In the genomic region with DNA sequence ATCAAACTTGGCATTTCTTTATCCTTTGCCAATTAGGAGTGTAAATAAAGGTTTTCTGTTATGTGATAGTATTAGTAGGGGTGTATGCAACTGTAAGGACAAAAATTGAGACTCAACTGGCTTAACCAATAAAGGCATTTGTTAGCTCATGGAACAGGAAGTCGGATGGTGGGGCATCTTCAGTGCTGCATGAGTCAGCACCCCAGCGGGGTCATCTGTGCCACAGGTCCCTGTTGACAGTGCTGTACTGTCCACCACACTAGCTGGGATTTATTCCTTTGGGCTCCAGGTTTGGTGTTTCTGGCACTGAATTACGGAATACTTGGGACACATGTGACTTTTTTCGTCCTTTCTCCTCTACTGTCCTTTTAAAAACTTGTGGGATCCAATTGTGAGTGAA, we compare ENCODE assay signal across 13 cellular contexts.
A peak's percentile ranks its signal among the peaks of the same experiment; 100 is the strongest.
DNase-seq lines count a peak whose midpoint lies in the region; ATAC-seq and TF ChIP-seq lines count a peak whose summit lies in the region.
"Had no signal": no experiment of that assay in that cellular context is flagged by ENCODE, and none has a peak within 500 bp of the region (broad histone marks: within the 10 kb centered on the region; RNA-seq: fewer than 3 reads in every experiment).

No MANE protein-coding gene starts in this region.

- ATAC-seq in lower lobe of right lung, result peak; percentile 33 to 62
- no peak for ATAC-seq in activated CD8-positive, alpha-beta memory T cell treated with anti-CD3 and anti-CD28 coated beads, Interleukin-2, amount 10 ng/mL, durations not matched to agents 7 days and 5 days

- DNase-seq in AG08395 (ENCODE audit: low spot score) (peak; percentile 20), HK-2 (ENCODE audit: unreplicated experiment) (peak; percentile 9), lower lobe of right lung (peak; percentile 64), NCI-H146 treated with DMSO at 0.1 percent for 48 hours (lab: John Stamatoyannopoulos, UW; ENCODE audit: unreplicated experiment) (no peak), hepatocyte (ENCODE audit: low spot score) (no peak), AG08396 (ENCODE audit: low spot score) (no peak)
- no peak for DNase-seq in activated CD8-positive, alpha-beta memory T cell treated with anti-CD3 and anti-CD28 coated beads, Interleukin-2, amount 10 ng/mL, durations not matched to agents 7 days and 5 days
- DNase-seq: esophagus squamous epithelium, NCI-H82, testis had no signal

- H3K4me2 ChIP-seq in hepatocyte, result no peak overlapping the region

- peaks cover 82% of the 10 kb centered on the region for H3K4me1 Mint-ChIP-seq in activated naive CD8-positive, alpha-beta T cell (ENCODE audit: low read depth)
- H3K4me1 Mint-ChIP-seq in activated CD8-positive, alpha-beta memory T cell treated with anti-CD3 and anti-CD28 coated beads, Interleukin-2, amount 10 ng/mL, durations not matched to agents 7 days and 5 days, result peaks cover 41% of the 10 kb centered on the region

- H3K4me1 ChIP-seq in lower lobe of right lung (peaks cover 49% of the 10 kb centered on the region), hepatocyte (ENCODE audit: insufficient read depth) (peaks cover 15% of the 10 kb centered on the region)

- H3K36me3 ChIP-seq in lower lobe of right lung (peaks cover 77% of the 10 kb centered on the region), hepatocyte (replicated peaks; ENCODE audit: insufficient read depth, low read depth) (no peaks in the 10 kb centered on the region)

- H3K9me2 ChIP-seq in hepatocyte (replicated peaks; ENCODE audit: insufficient read depth), result no peaks in the 10 kb centered on the region

- H3K79me2 ChIP-seq in hepatocyte, result peaks cover 88% of the 10 kb centered on the region

- TF ChIP-seq CTCF in lower lobe of right lung (IDR thresholded peaks at IDR 0.05) (no peak), hepatocyte (IDR thresholded peaks at IDR 0.05; ENCODE audit: poor library complexity) (no peak)

- H3K27me3 Mint-ChIP-seq in activated naive CD8-positive, alpha-beta T cell, result no peaks in the 10 kb centered on the region
- no peaks in the 10 kb centered on the region for H3K27me3 Mint-ChIP-seq in activated CD8-positive, alpha-beta memory T cell treated with anti-CD3 and anti-CD28 coated beads, Interleukin-2, amount 10 ng/mL, durations not matched to agents 7 days and 5 days
- H3K27me3 Mint-ChIP-seq: memory B cell had no signal

- whole genome bisulfite sequencing in hepatocyte (ENCODE audit: low lambda C conversion rate, missing lambda C conversion rate), result 90% methylated on average over 4 of the region's 4 CpGs

- H3K9me3 Mint-ChIP-seq in activated naive CD8-positive, alpha-beta T cell (ENCODE audit: low read depth), result no peaks in the 10 kb centered on the region
- H3K9me3 Mint-ChIP-seq in activated CD8-positive, alpha-beta memory T cell treated with anti-CD3 and anti-CD28 coated beads, Interleukin-2, amount 10 ng/mL, durations not matched to agents 7 days and 5 days (ENCODE audit: low read depth), result no peaks in the 10 kb centered on the region
- H3K9me3 Mint-ChIP-seq: memory B cell had no signal

- H3K27me3 ChIP-seq in lower lobe of right lung (ENCODE audit: low read depth), result no peaks in the 10 kb centered on the region
- H3K27me3 ChIP-seq in hepatocyte, result no peaks in the 10 kb centered on the region
- H3K27me3 ChIP-seq: esophagus squamous epithelium, testis had no signal

- CTCF ChIA-PET in activated CD8-positive, alpha-beta memory T cell treated with anti-CD3 and anti-CD28 coated beads, Interleukin-2, amount 10 ng/mL, durations not matched to agents 7 days and 5 days (lab: Charles Lee), result no interaction called here

- H3K4me3 ChIP-seq in lower lobe of right lung (no peak overlapping the region), hepatocyte (no peak overlapping the region)
- H3K4me3 ChIP-seq: esophagus squamous epithelium, testis had no signal

- H4K20me1 ChIP-seq in hepatocyte (ENCODE audit: insufficient read depth, poor library complexity, severe bottlenecking), result peaks cover 44% of the 10 kb centered on the region

- no peaks in the 10 kb centered on the region for H3K9me3 ChIP-seq in lower lobe of right lung
- no peaks in the 10 kb centered on the region for H3K9me3 ChIP-seq in hepatocyte (ENCODE audit: low read depth)
- H3K9me3 ChIP-seq: esophagus squamous epithelium, testis had no signal

- H3K36me3 Mint-ChIP-seq in activated naive CD8-positive, alpha-beta T cell, result peaks cover 8% of the 10 kb centered on the region
- peaks cover 43% of the 10 kb centered on the region for H3K36me3 Mint-ChIP-seq in activated CD8-positive, alpha-beta memory T cell treated with anti-CD3 and anti-CD28 coated beads, Interleukin-2, amount 10 ng/mL, durations not matched to agents 7 days and 5 days

- H3K27ac Mint-ChIP-seq in activated naive CD8-positive, alpha-beta T cell, result peak overlapping the region; percentile 75
- no peak overlapping the region for H3K27ac Mint-ChIP-seq in activated CD8-positive, alpha-beta memory T cell treated with anti-CD3 and anti-CD28 coated beads, Interleukin-2, amount 10 ng/mL, durations not matched to agents 7 days and 5 days
- H3K27ac Mint-ChIP-seq: memory B cell had no signal

- no peak overlapping the region for H3K4me3 Mint-ChIP-seq in activated naive CD8-positive, alpha-beta T cell
- H3K4me3 Mint-ChIP-seq in activated CD8-positive, alpha-beta memory T cell treated with anti-CD3 and anti-CD28 coated beads, Interleukin-2, amount 10 ng/mL, durations not matched to agents 7 days and 5 days, result no peak overlapping the region
- H3K4me3 Mint-ChIP-seq: memory B cell had no signal

- H3K27ac ChIP-seq in lower lobe of right lung (no peak overlapping the region), hepatocyte (no peak overlapping the region)
- H3K27ac ChIP-seq: testis, VCaP had no signal

- no peak overlapping the region for H2AFZ ChIP-seq in hepatocyte

- intact Hi-C loops in lower lobe of right lung (cut with DNase I), result no loop called here

Comparison
In these comparisons a context has a peak if more than half of its experiments do, and no peak if none do; other contexts are left out.
1. DNase-seq: peak in AG08395 (single experiment), HK-2 (single experiment) and lower lobe of right lung (single experiment); none in NCI-H146 treated with DMSO at 0.1 percent for 48 hours (single experiment), hepatocyte (single experiment), AG08396 (single experiment) and activated CD8-positive, alpha-beta memory T cell treated with anti-CD3 and anti-CD28 coated beads, Interleukin-2, amount 10 ng/mL, durations not matched to agents 7 days and 5 days (single experiment).